10 cellular contexts compared by ENCODE assay signal in genomic region chr12:110744697-110745264, GRCh38. TPM values are rescaled to one million over a fixed set of nuclear protein-coding genes. Genes with fewer than 3 reads are reported as not detected.
DNase-seq lines count a peak whose midpoint lies in the region; ATAC-seq and TF ChIP-seq lines count a peak whose summit lies in the region.
"Had no signal": no experiment of that assay in that cellular context is flagged by ENCODE, and none has a peak within 500 bp of the region (broad histone marks: within the 10 kb centered on the region; RNA-seq: fewer than 3 reads in every experiment).

No MANE protein-coding gene starts in this region.

- peaks cover 18% of the 10 kb centered on the region for H3K36me3 Mint-ChIP-seq in activated CD8-positive, alpha-beta memory T cell treated with anti-CD3 and anti-CD28 coated beads, Interleukin-2, amount 10 ng/mL, durations not matched to agents 7 days and 5 days
- peaks cover 13% of the 10 kb centered on the region for H3K36me3 Mint-ChIP-seq in WTC11
- H3K36me3 Mint-ChIP-seq in endothelial cell (ENCODE audit: low read depth, unreplicated experiment): no peaks in the 10 kb centered on the region

- H3K36me3 ChIP-seq in tibial nerve: no peaks in the 10 kb centered on the region

- 52 to 61% methylated on average over 5 of the region's 5 CpGs for WGBS in tibial nerve, 2 donors

- no peak overlapping the region for H3K4me3 ChIP-seq in tibial nerve

- no peak for ATAC-seq in activated CD8-positive, alpha-beta memory T cell treated with anti-CD3 and anti-CD28 coated beads, Interleukin-2, amount 10 ng/mL, durations not matched to agents 7 days and 5 days
- ATAC-seq in WTC11: no peak
- peak; percentile 77 for ATAC-seq in left colon
- no peak for ATAC-seq in HG02885 (IDR thresholded peaks at IDR 0.05; ENCODE audit: poor library complexity, unreplicated experiment)

- no peak overlapping the region for H3K27ac Mint-ChIP-seq in activated CD8-positive, alpha-beta memory T cell treated with anti-CD3 and anti-CD28 coated beads, Interleukin-2, amount 10 ng/mL, durations not matched to agents 7 days and 5 days
- H3K27ac Mint-ChIP-seq in WTC11: no peak overlapping the region
- H3K27ac Mint-ChIP-seq in endothelial cell (ENCODE audit: unreplicated experiment): no peak overlapping the region

- H3K27me3 Mint-ChIP-seq in activated CD8-positive, alpha-beta memory T cell treated with anti-CD3 and anti-CD28 coated beads, Interleukin-2, amount 10 ng/mL, durations not matched to agents 7 days and 5 days: no peaks in the 10 kb centered on the region
- H3K27me3 Mint-ChIP-seq in WTC11 (ENCODE audit: low read depth) (no peaks in the 10 kb centered on the region; the same call in 1 of the 2 replicates), endothelial cell (ENCODE audit: unreplicated experiment) (peaks cover 7% of the 10 kb centered on the region)
- H3K27me3 Mint-ChIP-seq: activated CD4-positive, alpha-beta T cell treated with anti-CD3 and anti-CD28 coated beads, Interleukin-2, amount 10 ng/mL, durations not matched to agents 24 days and 14 days had no signal

- intact Hi-C loops in left colon (cut with DNase I, micrococcal nuclease): no loop called here

- TF ChIP-seq EP300 in tibial nerve (IDR thresholded peaks at IDR 0.05): no peak

- peak; percentile 41 for DNase-seq in activated CD8-positive, alpha-beta memory T cell treated with anti-CD3 and anti-CD28 coated beads, Interleukin-2, amount 50 U/mL, for 48 hours
- DNase-seq in activated CD8-positive, alpha-beta memory T cell treated with anti-CD3 and anti-CD28 coated beads, Interleukin-2, amount 10 ng/mL, durations not matched to agents 7 days and 5 days: no peak
- no peak for DNase-seq in WTC11 (ENCODE audit: low spot score)
- DNase-seq in left colon: peak; percentile 66 to 87
- DNase-seq in tibial nerve (ENCODE audit: low spot score in 2 of 2): no peak
- no peak for DNase-seq in endothelial cell (ENCODE audit: low spot score)
- no peak for DNase-seq in NCI-H1048 (lab: John Stamatoyannopoulos, UW)
- DNase-seq: activated CD4-positive, alpha-beta T cell treated with anti-CD3 and anti-CD28 coated beads, Interleukin-2, amount 10 ng/mL, durations not matched to agents 24 days and 14 days; NCI-H1417 treated with DMSO at 0.1 percent for 48 hours had no signal

- peaks cover 21% of the 10 kb centered on the region for H3K4me1 Mint-ChIP-seq in activated CD8-positive, alpha-beta memory T cell treated with anti-CD3 and anti-CD28 coated beads, Interleukin-2, amount 10 ng/mL, durations not matched to agents 7 days and 5 days
- H3K4me1 Mint-ChIP-seq in WTC11 (peaks cover 23% of the 10 kb centered on the region), endothelial cell (ENCODE audit: unreplicated experiment) (peaks cover 24% of the 10 kb centered on the region)

- H3K27ac ChIP-seq in tibial nerve: peak overlapping the region; percentile 26 to 96 (median 76)

- no peaks in the 10 kb centered on the region for H3K9me3 Mint-ChIP-seq in activated CD8-positive, alpha-beta memory T cell treated with anti-CD3 and anti-CD28 coated beads, Interleukin-2, amount 10 ng/mL, durations not matched to agents 7 days and 5 days (ENCODE audit: low read depth)
- H3K9me3 Mint-ChIP-seq in WTC11: no peaks in the 10 kb centered on the region
- H3K9me3 Mint-ChIP-seq in endothelial cell (ENCODE audit: unreplicated experiment): no peaks in the 10 kb centered on the region
- H3K9me3 Mint-ChIP-seq: activated CD4-positive, alpha-beta T cell treated with anti-CD3 and anti-CD28 coated beads, Interleukin-2, amount 10 ng/mL, durations not matched to agents 24 days and 14 days had no signal

- POLR2A ChIA-PET in WTC11 (lab: Charles Lee): no interaction called here

- peaks cover 0 to 44% (median 17%) of the 10 kb centered on the region in 4 donors for H3K4me1 ChIP-seq in tibial nerve

- TF ChIP-seq CTCF in WTC11 (IDR thresholded peaks at IDR 0.05) (no peak), tibial nerve (IDR thresholded peaks at IDR 0.05) (no peak), endothelial cell (IDR thresholded peaks at IDR 0.05; ENCODE audit: unreplicated experiment) (no peak)

- H3K4me3 Mint-ChIP-seq in activated CD8-positive, alpha-beta memory T cell treated with anti-CD3 and anti-CD28 coated beads, Interleukin-2, amount 10 ng/mL, durations not matched to agents 7 days and 5 days: no peak overlapping the region
- H3K4me3 Mint-ChIP-seq in WTC11: peak overlapping the region; percentile 99; the same call in 1 of the 2 replicates
- H3K4me3 Mint-ChIP-seq in endothelial cell (ENCODE audit: unreplicated experiment): no peak overlapping the region

- H3K27me3 ChIP-seq in tibial nerve: no peaks in the 10 kb centered on the region

- TF ChIP-seq POLR2A in tibial nerve (IDR thresholded peaks at IDR 0.05): no peak

- CTCF ChIA-PET in activated CD8-positive, alpha-beta memory T cell treated with anti-CD3 and anti-CD28 coated beads, Interleukin-2, amount 10 ng/mL, durations not matched to agents 7 days and 5 days (lab: Charles Lee): interaction anchor here (1.3 kb wide), 1 partner anchor 17 kb away, joined by 3 read pairs; no protein-coding TSS in a partner anchor
- CTCF ChIA-PET in WTC11 (lab: Charles Lee): interaction anchor here (1.0 kb wide), 1 partner anchor 143 kb away, joined by 4 read pairs; no protein-coding TSS in a partner anchor

- no peaks in the 10 kb centered on the region for H3K9me3 ChIP-seq in tibial nerve

TF ChIP-seq in WTC11, 78 proteins besides CTCF, POLR2A, EP300 and RAD21:
- TF ChIP-seq NR2C2 (CRISPR knock-in tag; IDR thresholded peaks at IDR 0.05) (no peak), GTF2I (CRISPR knock-in tag; conservative IDR thresholded peaks at IDR 0.05) (0 out of 2 replicates have a peak, but pooled peaks have one; percentile 25), ZNF317 (CRISPR knock-in tag; IDR thresholded peaks at IDR 0.05; ENCODE audit: borderline replicate concordance, low read depth) (no peak), ZNF671 (CRISPR knock-in tag; IDR thresholded peaks at IDR 0.05) (no peak), USF2 (CRISPR knock-in tag; IDR thresholded peaks at IDR 0.05) (no peak), E2F4 (CRISPR knock-in tag; IDR thresholded peaks at IDR 0.05; ENCODE audit: borderline replicate concordance, low read depth) (no peak)

RNA-seq across cellular contexts. Expression of gene PPP1CC, which starts 2.1 kb away (rescaled TPM):
- 100 to 1,000 TPM; 174 to 200 TPM for total RNA-seq in activated CD8-positive, alpha-beta memory T cell treated with anti-CD3 and anti-CD28 coated beads, Interleukin-2, amount 10 ng/mL, durations not matched to agents 7 days and 5 days
- 313 to 321 TPM (median 316 TPM) in 3 replicates for total RNA-seq in WTC11 (2021)
- total RNA-seq in left colon: 100 to 1,000 TPM; 165 to 178 TPM
- total RNA-seq in tibial nerve: 10 to 100 TPM; 74.5 to 96.4 (median 83.9) TPM
- 152 TPM for total RNA-seq in endothelial cell (ENCODE audit: unreplicated experiment)

RNA-seq across cellular contexts. Expression of gene HVCN1, which starts 55.9 kb away (rescaled TPM):
- total RNA-seq in activated CD8-positive, alpha-beta memory T cell treated with anti-CD3 and anti-CD28 coated beads, Interleukin-2, amount 10 ng/mL, durations not matched to agents 7 days and 5 days: 10 to 100 TPM; 11.7 to 19.9 TPM
- 5.7 to 8.4 TPM (median 7.9 TPM) in 3 replicates for total RNA-seq in WTC11 (2021)
- total RNA-seq in left colon: 1 to 10 TPM; 1.4 to 3.0 TPM
- 10 to 100 TPM in 2 of 4 donors, 1 to 10 TPM in 2; 4.5 to 13.8 (median 9.6) TPM for total RNA-seq in tibial nerve
- total RNA-seq in endothelial cell (ENCODE audit: unreplicated experiment): 11.9 TPM

Comparison
In these comparisons a context has a peak if more than half of its experiments do, and no peak if none do; other contexts are left out.
1. DNase-seq: peak in activated CD8-positive, alpha-beta memory T cell treated with anti-CD3 and anti-CD28 coated beads, Interleukin-2, amount 50 U/mL, for 48 hours (single experiment) and left colon (2 of 2); none in activated CD8-positive, alpha-beta memory T cell treated with anti-CD3 and anti-CD28 coated beads, Interleukin-2, amount 10 ng/mL, durations not matched to agents 7 days and 5 days (single experiment), WTC11 (single experiment), tibial nerve (0 of 2), endothelial cell (single experiment) and NCI-H1048 (single experiment).